Comparison of ENCODE assay signal across 21 cellular contexts in the genomic region with DNA sequence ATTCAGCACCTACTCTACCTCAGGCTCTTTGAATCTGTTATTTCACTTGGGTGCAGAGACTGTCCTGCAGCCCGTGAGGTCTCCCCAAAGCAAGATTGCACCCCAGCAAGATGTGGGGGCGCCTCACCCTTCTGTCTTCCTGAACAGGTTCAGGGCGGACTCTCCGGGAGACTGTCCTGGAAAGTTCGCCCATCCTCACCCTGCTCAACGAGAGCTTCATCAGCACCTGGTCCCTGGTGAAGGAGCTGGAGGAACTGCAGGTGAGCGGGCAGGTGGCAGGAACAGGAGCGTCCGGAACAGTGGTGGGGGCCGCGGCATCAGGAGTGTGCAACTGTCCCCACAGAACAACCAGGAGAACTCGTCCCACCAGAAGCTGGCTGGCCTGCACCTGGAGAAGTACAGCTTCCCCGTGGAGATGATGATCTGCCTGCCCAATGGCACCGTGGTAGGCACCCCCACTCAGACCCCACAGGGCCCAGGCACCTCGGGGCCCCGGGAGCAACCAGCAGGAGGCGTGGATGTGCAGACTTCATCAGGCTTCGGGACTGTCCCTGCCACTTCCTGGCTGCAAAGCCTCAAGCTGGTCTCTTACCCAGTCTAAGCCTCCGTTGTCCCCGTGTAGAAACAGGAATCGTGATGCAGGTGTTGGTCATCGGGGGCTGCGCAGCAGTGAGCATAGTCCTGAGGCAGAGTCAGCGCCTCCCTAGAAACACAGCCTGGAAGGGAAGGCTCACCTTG.
DNase-seq lines count a peak whose midpoint lies in the region; TF ChIP-seq lines count a peak whose summit lies in the region.
"Had no signal": no experiment of that assay in that cellular context is flagged by ENCODE, and none has a peak within 500 bp of the region (broad histone marks: within the 10 kb centered on the region; RNA-seq: fewer than 3 reads in every experiment).

No MANE protein-coding gene starts in this region.

- TF ChIP-seq CTCF in GM12873 (IDR thresholded peaks at IDR 0.05; ENCODE audit: insufficient read depth, low read depth, low read length, missing control alignments): peak; percentile 37
- TF ChIP-seq CTCF in OCI-LY1 (IDR thresholded peaks at IDR 0.05; ENCODE audit: low read length): peak; percentile 48; the same call in 1 of the 2 replicates

- no peaks in the 10 kb centered on the region for H3K9me2 ChIP-seq in OCI-LY1 (ENCODE audit: low read depth, low read length)

- peak; percentile 77 for DNase-seq in COLO668 (lab: John Stamatoyannopoulos, UW; ENCODE audit: unreplicated experiment)
- DNase-seq in NCI-H2081 (lab: John Stamatoyannopoulos, UW): no peak
- no peak for DNase-seq in AML-193 (lab: John Stamatoyannopoulos, UW)
- no peak for DNase-seq in stimulated activated naive CD4-positive, alpha-beta T cell treated with Interleukin-2 at 50 U/mL for 16 hours (lab: John Stamatoyannopoulos, UW)
- no peak for DNase-seq in SIG-M5 treated with dmso at 0.1 percent for 504 hours (lab: John Stamatoyannopoulos, UW; ENCODE audit: unreplicated experiment)
- DNase-seq: activated CD8-positive, alpha-beta memory T cell treated with anti-CD3 and anti-CD28 coated beads, Interleukin-2, amount 10 ng/mL, durations not matched to agents 7 days and 5 days; CD4-positive, CD25-positive, alpha-beta regulatory T cell; DMS 273 treated with DMSO at 0.1 percent for 48 hours; effector memory CD8-positive, alpha-beta T cell; KBM-7; NCI-H187; psoas muscle; SHP77 treated with DMSO at 0.1 percent for 48 hours; stimulated activated CD4-positive, alpha-beta T cell treated with anti-CD3 and anti-CD28 coated beads, Interleukin-1b, Interleukin-23, amount 100 ng/mL, for 48 hours; stimulated activated naive B cell treated with anti-CD40 and anti-IgM and Interleukin-4, amounts not matched to agents 10 μg/mL and 1 μg/mL and 100 μg/mL, for 72 hours had no signal

- H3K9me3 ChIP-seq in OCI-LY1 (ENCODE audit: low read length): no peaks in the 10 kb centered on the region
- H3K9me3 ChIP-seq: esophagus muscularis mucosa, psoas muscle had no signal

- H3K4me3 Mint-ChIP-seq in dendritic cell treated with granulocyte-macrophage colony-stimulating factor and Interleukin-4, amounts not matched to agents 40 ng/mL and 50 ng/mL, for 4 days: no peak overlapping the region
- H3K4me3 Mint-ChIP-seq: activated CD8-positive, alpha-beta memory T cell treated with anti-CD3 and anti-CD28 coated beads, Interleukin-2, amount 10 ng/mL, durations not matched to agents 7 days and 5 days; activated naive CD8-positive, alpha-beta T cell; activated T-helper 1 cell treated with anti-CD3 and anti-CD28 coated beads, Interleukin-12 subunit alpha, Interleukin-12 subunit beta, Interleukin-2, Interleukin-4 antibody, amounts not matched to agents 30 ng/mL and 10 ng/mL and 1 ng/mL, durations not matched to agents 14 hours and 24 hours and 36 hours; effector memory CD8-positive, alpha-beta T cell; stimulated activated naive B cell treated with anti-CD40 and anti-IgM and Interleukin-4, amounts not matched to agents 10 μg/mL and 1 μg/mL and 100 μg/mL, for 72 hours had no signal

- H3K27me3 ChIP-seq in OCI-LY1 (ENCODE audit: insufficient read depth, low read length): no peaks in the 10 kb centered on the region
- H3K27me3 ChIP-seq: esophagus muscularis mucosa had no signal

- no peaks in the 10 kb centered on the region for H3K27me3 Mint-ChIP-seq in dendritic cell treated with granulocyte-macrophage colony-stimulating factor and Interleukin-4, amounts not matched to agents 40 ng/mL and 50 ng/mL, for 4 days
- H3K27me3 Mint-ChIP-seq: activated CD8-positive, alpha-beta memory T cell treated with anti-CD3 and anti-CD28 coated beads, Interleukin-2, amount 10 ng/mL, durations not matched to agents 7 days and 5 days; activated naive CD8-positive, alpha-beta T cell; CD4-positive, CD25-positive, alpha-beta regulatory T cell; effector memory CD8-positive, alpha-beta T cell; stimulated activated naive B cell treated with anti-CD40 and anti-IgM and Interleukin-4, amounts not matched to agents 10 μg/mL and 1 μg/mL and 100 μg/mL, for 72 hours had no signal

- H3K27ac Mint-ChIP-seq in dendritic cell treated with granulocyte-macrophage colony-stimulating factor and Interleukin-4, amounts not matched to agents 40 ng/mL and 50 ng/mL, for 4 days: peak overlapping the region; percentile 35
- H3K27ac Mint-ChIP-seq: activated CD8-positive, alpha-beta memory T cell treated with anti-CD3 and anti-CD28 coated beads, Interleukin-2, amount 10 ng/mL, durations not matched to agents 7 days and 5 days; activated naive CD8-positive, alpha-beta T cell; activated T-helper 1 cell treated with anti-CD3 and anti-CD28 coated beads, Interleukin-12 subunit alpha, Interleukin-12 subunit beta, Interleukin-2, Interleukin-4 antibody, amounts not matched to agents 30 ng/mL and 10 ng/mL and 1 ng/mL, durations not matched to agents 14 hours and 24 hours and 36 hours; CD4-positive, CD25-positive, alpha-beta regulatory T cell had no signal

- H3K4me1 Mint-ChIP-seq in dendritic cell treated with granulocyte-macrophage colony-stimulating factor and Interleukin-4, amounts not matched to agents 40 ng/mL and 50 ng/mL, for 4 days (ENCODE audit: low read depth): peaks cover 49% of the 10 kb centered on the region

- peaks cover 18% of the 10 kb centered on the region for H3K4me1 ChIP-seq in OCI-LY1 (ENCODE audit: insufficient read depth, low read length, severe bottlenecking)

- intact Hi-C loops in dendritic cell treated with granulocyte-macrophage colony-stimulating factor and Interleukin-4, amounts not matched to agents 40 ng/mL and 50 ng/mL, for 4 days (cut with micrococcal nuclease): loop anchor here (5.0 kb wide), 1 partner anchor 312 kb away; no protein-coding TSS in a partner anchor

- H3K4me3 ChIP-seq in OCI-LY1 (ENCODE audit: low read depth, low read length, poor library complexity, severe bottlenecking): no peak overlapping the region
- H3K4me3 ChIP-seq: esophagus muscularis mucosa, psoas muscle had no signal

- H3K79me2 ChIP-seq in OCI-LY1 (ENCODE audit: insufficient read depth, low read length): no peaks in the 10 kb centered on the region

- H2AFZ ChIP-seq in OCI-LY1 (ENCODE audit: low read length): no peak overlapping the region

- H3F3A ChIP-seq in OCI-LY1 (ENCODE audit: insufficient read depth, low read length): no peaks in the 10 kb centered on the region

- no peaks in the 10 kb centered on the region for H3K36me3 ChIP-seq in OCI-LY1 (ENCODE audit: insufficient read depth, low read length)

- H3K9ac ChIP-seq in OCI-LY1 (ENCODE audit: low read length): no peak overlapping the region

- no peaks in the 10 kb centered on the region for H3K9me3 Mint-ChIP-seq in dendritic cell treated with granulocyte-macrophage colony-stimulating factor and Interleukin-4, amounts not matched to agents 40 ng/mL and 50 ng/mL, for 4 days
- H3K9me3 Mint-ChIP-seq: activated T-helper 1 cell treated with anti-CD3 and anti-CD28 coated beads, Interleukin-12 subunit alpha, Interleukin-12 subunit beta, Interleukin-2, Interleukin-4 antibody, amounts not matched to agents 30 ng/mL and 10 ng/mL and 1 ng/mL, durations not matched to agents 14 hours and 24 hours and 36 hours; effector memory CD8-positive, alpha-beta T cell; stimulated activated naive B cell treated with anti-CD40 and anti-IgM and Interleukin-4, amounts not matched to agents 10 μg/mL and 1 μg/mL and 100 μg/mL, for 72 hours had no signal

- H3K27ac ChIP-seq in OCI-LY1 (ENCODE audit: low read depth, low read length, poor library complexity, severe bottlenecking): no peak overlapping the region
- H3K27ac ChIP-seq: esophagus muscularis mucosa, psoas muscle had no signal

- H3K36me3 Mint-ChIP-seq in dendritic cell treated with granulocyte-macrophage colony-stimulating factor and Interleukin-4, amounts not matched to agents 40 ng/mL and 50 ng/mL, for 4 days (ENCODE audit: low read depth): peaks cover 78% of the 10 kb centered on the region
- H3K36me3 Mint-ChIP-seq: activated CD8-positive, alpha-beta memory T cell treated with anti-CD3 and anti-CD28 coated beads, Interleukin-2, amount 10 ng/mL, durations not matched to agents 7 days and 5 days; activated naive CD8-positive, alpha-beta T cell had no signal

- no peak overlapping the region for H3K4me2 ChIP-seq in OCI-LY1 (ENCODE audit: low read length)

- H4K20me1 ChIP-seq in OCI-LY1 (ENCODE audit: insufficient read depth, low read length): no peaks in the 10 kb centered on the region
